4 cellular contexts compared by ENCODE assay signal in the genomic region with DNA sequence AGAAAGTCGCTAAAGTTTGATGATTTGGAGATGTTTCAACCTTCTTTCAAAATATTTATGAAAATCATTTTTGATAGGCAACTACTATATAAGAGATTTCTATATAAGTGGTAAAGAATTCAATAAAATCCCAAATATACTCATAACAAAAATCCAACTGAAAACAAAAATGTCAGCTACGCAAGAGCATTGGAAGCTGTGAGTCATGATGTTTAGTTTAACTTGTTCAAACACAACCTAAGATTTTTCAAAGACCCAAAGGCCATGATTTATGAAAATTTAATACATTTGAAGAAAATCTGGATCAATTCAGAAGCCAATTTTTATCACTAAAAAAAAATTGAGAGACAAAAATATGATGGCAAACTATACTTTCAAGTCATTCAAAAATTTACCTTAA.
"Had no signal": no experiment of that assay in that cellular context is flagged by ENCODE, and none has a peak within 500 bp of the region (broad histone marks: within the 10 kb centered on the region; RNA-seq: fewer than 3 reads in every experiment).

No MANE protein-coding gene starts in this region.

- H3K4me1 Mint-ChIP-seq: GM23338, H9 had no signal

- H3K9me3 Mint-ChIP-seq: GM23338, H9 had no signal

- H3K4me3 ChIP-seq: GM23338 had no signal

- H3K4me3 Mint-ChIP-seq: GM23338, H9 had no signal

- H3K27ac Mint-ChIP-seq: GM23338, H9 had no signal

- DNase-seq: H9, HCEC 1CT, IMR-90 had no signal
